9 cellular contexts compared by ENCODE assay signal in genomic region chr4:1218892-1219552, GRCh38. TPM values are rescaled to one million over a fixed set of nuclear protein-coding genes. Genes with fewer than 3 reads are reported as not detected.
DNase-seq lines count a peak whose midpoint lies in the region; ATAC-seq and TF ChIP-seq lines count a peak whose summit lies in the region.
"Had no signal": no experiment of that assay in that cellular context is flagged by ENCODE, and none has a peak within 500 bp of the region (broad histone marks: within the 10 kb centered on the region; RNA-seq: fewer than 3 reads in every experiment).

No MANE protein-coding gene starts in this region.

- no peaks in the 10 kb centered on the region for H3K9me3 Mint-ChIP-seq in T-helper 1 cell treated with Interleukin-12 subunit alpha and Interleukin-12 subunit beta and Interleukin-4 antibody, amounts not matched to agents 30 μg/mL and 1 μg/mL, for 36 hours

- peak overlapping the region; percentile 72 for H3K27ac ChIP-seq in neutrophil
- H3K27ac ChIP-seq in aorta (ENCODE audit: low read depth in 1 of 2, low read length in 2 of 2) = no peak overlapping the region

- peaks cover 24% of the 10 kb centered on the region for H3K4me1 Mint-ChIP-seq in T-helper 1 cell treated with Interleukin-12 subunit alpha and Interleukin-12 subunit beta and Interleukin-4 antibody, amounts not matched to agents 30 μg/mL and 1 μg/mL, for 36 hours (ENCODE audit: low read depth)

- H3K4me3 ChIP-seq in neutrophil (ENCODE audit: low read depth in 1 of 2, low read length in 1 of 2) = no peak overlapping the region
- no peak overlapping the region for H3K4me3 ChIP-seq in aorta (ENCODE audit: low read length in 2 of 2)

- peak overlapping the region; percentile 34 for H3K27ac Mint-ChIP-seq in T-helper 1 cell treated with Interleukin-12 subunit alpha and Interleukin-12 subunit beta and Interleukin-4 antibody, amounts not matched to agents 30 μg/mL and 1 μg/mL, for 36 hours

- no peak for DNase-seq in T-helper 1 cell
- peak; percentile 11 for DNase-seq in OCI-M1 (lab: John Stamatoyannopoulos, UW)
- no peak for DNase-seq in D341Med (ENCODE audit: low spot score)
- no peak for DNase-seq in aorta
- DNase-seq: NCI-H2171 had no signal

- H3K4me3 Mint-ChIP-seq in T-helper 1 cell treated with Interleukin-12 subunit alpha and Interleukin-12 subunit beta and Interleukin-4 antibody, amounts not matched to agents 30 μg/mL and 1 μg/mL, for 36 hours = no peak overlapping the region

- ATAC-seq in HG02884 (IDR thresholded peaks at IDR 0.05; ENCODE audit: unreplicated experiment) (peak; percentile 68), aorta (ENCODE audit: low FRiP score) (no peak), SK-N-SH treated with all-trans-retinoic acid at 6 μM for 48 hours (no peak)

- H3K9me3 ChIP-seq in neutrophil = no peaks in the 10 kb centered on the region
- H3K9me3 ChIP-seq in aorta (ENCODE audit: control insufficient read depth, low read length) = no peaks in the 10 kb centered on the region

- 88 to 89% methylated on average over 12 of the region's 12 CpGs for WGBS in aorta, 2 donors

- H3K27me3 ChIP-seq in neutrophil (no peaks in the 10 kb centered on the region), aorta (ENCODE audit: control insufficient read depth in 1 of 2, insufficient read depth in 2 of 2, low read length in 1 of 2) (no peaks in the 10 kb centered on the region)

- TF ChIP-seq CTCF in neutrophil (IDR thresholded peaks at IDR 0.05) = no peak

- peaks cover 25 to 29% of the 10 kb centered on the region in 2 experiments for H3K4me1 ChIP-seq in neutrophil (ENCODE audit: control insufficient read depth in 1 of 2, insufficient read depth in 1 of 2, low read depth in 1 of 2, low read length in 1 of 2)
- H3K4me1 ChIP-seq in aorta (ENCODE audit: control insufficient read depth in 1 of 2, insufficient read depth in 2 of 2, low read length in 2 of 2) = no peaks in the 10 kb centered on the region

- intact Hi-C loops in aorta (cut with DNase I) = no loop called here

- H3K36me3 Mint-ChIP-seq in T-helper 1 cell treated with Interleukin-12 subunit alpha and Interleukin-12 subunit beta and Interleukin-4 antibody, amounts not matched to agents 30 μg/mL and 1 μg/mL, for 36 hours (ENCODE audit: low read depth) = peaks cover 33% of the 10 kb centered on the region

- H3K36me3 ChIP-seq in neutrophil = peaks cover 59% of the 10 kb centered on the region
- peaks cover 0 to 11% of the 10 kb centered on the region in 2 donors for H3K36me3 ChIP-seq in aorta (ENCODE audit: control insufficient read depth in 1 of 2, insufficient read depth in 2 of 2, low read length in 1 of 2)

- no peaks in the 10 kb centered on the region for H3K27me3 Mint-ChIP-seq in T-helper 1 cell treated with Interleukin-12 subunit alpha and Interleukin-12 subunit beta and Interleukin-4 antibody, amounts not matched to agents 30 μg/mL and 1 μg/mL, for 36 hours (ENCODE audit: low read depth)

TF ChIP-seq in SK-N-SH treated with all-trans-retinoic acid at 6 μM for 48 hours, 23 proteins besides CTCF, POLR2A, EP300 and RAD21:
- TF ChIP-seq PPARA (CRISPR knock-in tag; IDR thresholded peaks at IDR 0.05; ENCODE audit: borderline replicate concordance) (no peak), TCF4 (CRISPR knock-in tag; IDR thresholded peaks at IDR 0.05; ENCODE audit: borderline replicate concordance) (no peak), TOX (CRISPR knock-in tag; IDR thresholded peaks at IDR 0.05; ENCODE audit: borderline replicate concordance) (no peak), PATZ1 (CRISPR knock-in tag; IDR thresholded peaks at IDR 0.05; ENCODE audit: borderline replicate concordance) (no peak), CSRNP3 (CRISPR knock-in tag; IDR thresholded peaks at IDR 0.05) (no peak), CSDC2 (CRISPR knock-in tag; IDR thresholded peaks at IDR 0.05) (no peak), ISL1 (CRISPR knock-in tag; IDR thresholded peaks at IDR 0.05) (no peak), ARNTL (CRISPR knock-in tag; IDR thresholded peaks at IDR 0.05; ENCODE audit: borderline replicate concordance, low read depth) (no peak), ZNF70 (CRISPR knock-in tag; IDR thresholded peaks at IDR 0.05) (no peak), ZFP3 (CRISPR knock-in tag; IDR thresholded peaks at IDR 0.05) (no peak), ZNF8 (CRISPR knock-in tag; IDR thresholded peaks at IDR 0.05) (no peak), BACH2 (CRISPR knock-in tag; IDR thresholded peaks at IDR 0.05; ENCODE audit: borderline replicate concordance) (no peak), OSR1 (CRISPR knock-in tag; IDR thresholded peaks at IDR 0.05) (no peak), GLIS3 (CRISPR knock-in tag; IDR thresholded peaks at IDR 0.05) (no peak), POU6F1 (CRISPR knock-in tag; IDR thresholded peaks at IDR 0.05; ENCODE audit: borderline replicate concordance, low read depth) (no peak), ESRRG (CRISPR knock-in tag; IDR thresholded peaks at IDR 0.05) (no peak), TSHZ2 (CRISPR knock-in tag; IDR thresholded peaks at IDR 0.05) (no peak), RARB (CRISPR knock-in tag; IDR thresholded peaks at IDR 0.05) (no peak), SNAI2 (CRISPR knock-in tag; IDR thresholded peaks at IDR 0.05) (no peak)

RNA-seq across cellular contexts. Expression of gene CTBP1, which starts 29.9 kb away (rescaled TPM):
- 100 to 1,000 TPM; 111 to 145 TPM for total RNA-seq in aorta
- 10 to 100 TPM; 66.4 to 96.5 TPM for polyA plus RNA-seq in aorta

RNA-seq across cellular contexts. Expression of gene SPON2, which starts 46.6 kb away (rescaled TPM):
- 10 to 100 TPM in 1 of 2 donors, 1 to 10 TPM in 1; 5.7 to 40.8 TPM for total RNA-seq in aorta
- 1 to 10 TPM; 4.9 to 5.4 TPM for polyA plus RNA-seq in aorta
